In genomic region chr5:154714271-154714986, GRCh38 we compare ENCODE assay signal across 9 cellular contexts. TPM values are rescaled to one million over a fixed set of nuclear protein-coding genes. Genes with fewer than 3 reads are reported as not detected.
DNase-seq lines count a peak whose midpoint lies in the region; ATAC-seq, FAIRE-seq and TF ChIP-seq lines count a peak whose summit lies in the region.
"Had no signal": no experiment of that assay in that cellular context is flagged by ENCODE, and none has a peak within 500 bp of the region (broad histone marks: within the 10 kb centered on the region; RNA-seq: fewer than 3 reads in every experiment).

No MANE protein-coding gene starts in this region.

- 68% methylated on average over 10 of the region's 10 CpGs for WGBS in smooth muscle cell (ENCODE audit: low lambda C conversion rate)
- 55 to 63% methylated on average over 10 of the region's 10 CpGs for WGBS in lower leg skin, 2 donors

- H3K4me2 ChIP-seq in endothelial cell of umbilical vein (ENCODE audit: insufficient read depth, low read length) (peak overlapping the region; percentile 49), smooth muscle cell (peak overlapping the region; percentile 31)
- H3K4me2 ChIP-seq: BLaER1 had no signal

- peaks cover 11% of the 10 kb centered on the region for H3K4me1 ChIP-seq in endothelial cell of umbilical vein (ENCODE audit: control insufficient read depth, extremely low read depth, insufficient read depth, low read length)
- no peaks in the 10 kb centered on the region for H3K4me1 ChIP-seq in smooth muscle cell (ENCODE audit: low read depth)
- H3K4me1 ChIP-seq: BLaER1 had no signal

- H3K36me3 Mint-ChIP-seq in HFFc6 (ENCODE audit: low read depth): no peaks in the 10 kb centered on the region

- H3K4me3 Mint-ChIP-seq in HFFc6: peak overlapping the region; percentile 14; the same call in 1 of the 2 replicates

- H3K4me3 ChIP-seq in endothelial cell of umbilical vein (replicated peaks in 1 of 3; ENCODE audit: insufficient read depth in 1 of 3, low read depth in 1 of 3, low read length in 3 of 3) (no peak overlapping the region), smooth muscle cell (no peak overlapping the region), lower leg skin (ENCODE audit: low read depth, poor library complexity, severe bottlenecking) (no peak overlapping the region)
- H3K4me3 ChIP-seq: BLaER1 had no signal

- intact Hi-C loops in endothelial cell of umbilical vein (cut with micrococcal nuclease) (loop anchor here (2.0 kb wide), 1 partner anchor 60 kb away; no protein-coding TSS in a partner anchor), lower leg skin (cut with DNase I; ENCODE audit: low total_unique reads) (no loop called here)

- H3K36me3 ChIP-seq in endothelial cell of umbilical vein (ENCODE audit: control insufficient read depth in 2 of 2, extremely low read depth in 1 of 2, insufficient read depth in 2 of 2, low read length in 2 of 2): no peaks in the 10 kb centered on the region
- no peaks in the 10 kb centered on the region for H3K36me3 ChIP-seq in smooth muscle cell (ENCODE audit: low read depth)
- H3K36me3 ChIP-seq: BLaER1 had no signal

- no peak for TF ChIP-seq POLR2A in endothelial cell of umbilical vein (IDR thresholded peaks at IDR 0.05; ENCODE audit: low read depth, low read length)
- no peak for TF ChIP-seq POLR2A in lower leg skin (IDR thresholded peaks at IDR 0.05)

- no peaks in the 10 kb centered on the region for H3K79me2 ChIP-seq in endothelial cell of umbilical vein (ENCODE audit: control insufficient read depth, insufficient read depth, low read length)
- H3K79me2 ChIP-seq in smooth muscle cell (ENCODE audit: low read depth): no peaks in the 10 kb centered on the region

- peak overlapping the region; percentile 60 for H3K27ac Mint-ChIP-seq in HFFc6

- H3F3A ChIP-seq in smooth muscle cell (ENCODE audit: low read depth): no peaks in the 10 kb centered on the region

- DNase-seq in SIG-M5 treated with dmso at 0.1 percent for 504 hours (lab: John Stamatoyannopoulos, UW; ENCODE audit: unreplicated experiment): peak; percentile 28
- no peak for DNase-seq in SIG-M5 (lab: John Stamatoyannopoulos, UW)
- DNase-seq in HFFc6: no peak
- DNase-seq in NCI-H2196 treated with DMSO at 0.1 percent for 48 hours (lab: John Stamatoyannopoulos, UW; ENCODE audit: unreplicated experiment): peak; percentile 27
- DNase-seq in endothelial cell of umbilical vein (ENCODE audit: low read depth, low spot score): peak; percentile 64
- no peak for DNase-seq in smooth muscle cell (lab: John Stamatoyannopoulos, UW; ENCODE audit: unreplicated experiment)
- no peak for DNase-seq in lower leg skin (ENCODE audit: low spot score in 2 of 2)

- no peak for ATAC-seq in HG02970 (IDR thresholded peaks at IDR 0.05; ENCODE audit: low FRiP score, unreplicated experiment)

- no peaks in the 10 kb centered on the region for H3K27me3 ChIP-seq in endothelial cell of umbilical vein (ENCODE audit: control insufficient read depth in 2 of 2, insufficient read depth in 2 of 2, low read length in 2 of 2)
- H3K27me3 ChIP-seq in smooth muscle cell (ENCODE audit: low read depth): no peaks in the 10 kb centered on the region
- H3K27me3 ChIP-seq: BLaER1 had no signal

- dilution Hi-C loops in endothelial cell of umbilical vein (cut with MboI; ENCODE audit: extremely low pct_ligation_motif_present, low sequenced_read_pairs): no loop called here

- POLR2A ChIA-PET in endothelial cell of umbilical vein (lab: Charles Lee): no interaction called here

- H2AFZ ChIP-seq in endothelial cell of umbilical vein (ENCODE audit: low read depth, low read length): peak overlapping the region; percentile 73
- H2AFZ ChIP-seq in smooth muscle cell (ENCODE audit: low read depth): no peak overlapping the region

- H3K27me3 Mint-ChIP-seq in HFFc6 (ENCODE audit: insufficient read depth): peaks cover 2% of the 10 kb centered on the region; the same call in 1 of the 2 replicates

- TF ChIP-seq CTCF in HFFc6 (IDR thresholded peaks at IDR 0.05): no peak
- TF ChIP-seq CTCF in endothelial cell of umbilical vein (IDR thresholded peaks at IDR 0.05; ENCODE audit: extremely low read depth in 1 of 2, insufficient read depth in 1 of 2, low read depth in 1 of 2, low read length in 2 of 2): no peak
- TF ChIP-seq CTCF in smooth muscle cell (IDR thresholded peaks at IDR 0.05; ENCODE audit: borderline replicate concordance, insufficient read depth, poor library complexity, severe bottlenecking): no peak
- no peak for TF ChIP-seq CTCF in lower leg skin (IDR thresholded peaks at IDR 0.05)

- FAIRE-seq in endothelial cell of umbilical vein (lab: Jason Lieb, UNC): peak; percentile 46

- H3K9me3 Mint-ChIP-seq in HFFc6: no peaks in the 10 kb centered on the region

- H3K9me3 ChIP-seq in endothelial cell of umbilical vein (replicated peaks; ENCODE audit: control insufficient read depth, insufficient read depth, low read length) (no peaks in the 10 kb centered on the region), smooth muscle cell (replicated peaks; ENCODE audit: low read depth) (no peaks in the 10 kb centered on the region)
- H3K9me3 ChIP-seq: BLaER1 had no signal

- H3K27ac ChIP-seq in endothelial cell of umbilical vein (ENCODE audit: insufficient read depth, low read depth, low read length) (peak overlapping the region; percentile 25), smooth muscle cell (ENCODE audit: low read depth) (no peak overlapping the region)
- H3K27ac ChIP-seq: BLaER1 had no signal

- H3K4me1 Mint-ChIP-seq in HFFc6 (ENCODE audit: low read depth): peaks cover 40% of the 10 kb centered on the region

- CTCF ChIA-PET in endothelial cell of umbilical vein (lab: Charles Lee): interaction anchor here (0.8 to 2.7 kb wide), 7 partner anchors 11 to 194 kb away, joined by 3 to 8 read pairs (median 3); no protein-coding TSS in a partner anchor

- no peaks in the 10 kb centered on the region for H3K9me1 ChIP-seq in endothelial cell of umbilical vein (replicated peaks; ENCODE audit: control insufficient read depth, extremely low read depth, insufficient read depth, low read length)

- no peak overlapping the region for H3K9ac ChIP-seq in endothelial cell of umbilical vein (replicated peaks; ENCODE audit: extremely low read depth, insufficient read depth, low read length)
- no peak overlapping the region for H3K9ac ChIP-seq in smooth muscle cell (ENCODE audit: low read depth)
- H3K9ac ChIP-seq: BLaER1 had no signal

- BruUV-seq in endothelial cell of umbilical vein (replicated peaks; lab: Mats Ljungman, UMichigan): no TSS peak

- no peaks in the 10 kb centered on the region for H4K20me1 ChIP-seq in endothelial cell of umbilical vein (replicated peaks; ENCODE audit: control insufficient read depth, extremely low read depth, insufficient read depth, low read length)
- H4K20me1 ChIP-seq in smooth muscle cell (ENCODE audit: low read depth): no peaks in the 10 kb centered on the region
- H4K20me1 ChIP-seq: BLaER1 had no signal

TF ChIP-seq in endothelial cell of umbilical vein, 7 proteins besides CTCF, POLR2A, EP300 and RAD21:
- no peak for TF ChIP-seq MYC (IDR thresholded peaks at IDR 0.05; ENCODE audit: low read depth, low read length)
- no peak for TF ChIP-seq EZH2 (IDR thresholded peaks at IDR 0.05; ENCODE audit: borderline replicate concordance, low read depth, low read length, severe bottlenecking)
- TF ChIP-seq FOS (IDR thresholded peaks at IDR 0.05; ENCODE audit: borderline replicate concordance, insufficient read depth, low read length): no peak
- no peak for TF ChIP-seq POLR2AphosphoS5 (IDR thresholded peaks at IDR 0.05; ENCODE audit: insufficient read depth, low read depth, low read length)
- TF ChIP-seq GATA2 (IDR thresholded peaks at IDR 0.05; ENCODE audit: insufficient read depth, insufficient read length, low read depth, low read length): no peak
- no peak for TF ChIP-seq MAX (IDR thresholded peaks at IDR 0.05; ENCODE audit: insufficient read depth, insufficient read length)
- TF ChIP-seq JUN (IDR thresholded peaks at IDR 0.05; ENCODE audit: borderline replicate concordance, insufficient read depth, insufficient read length, low read depth): no peak

RNA-seq across cellular contexts. Expression of gene LARP1, which starts 40.7 kb away (rescaled TPM):
- 100 to 1,000 TPM; 204 to 228 (median 208) TPM for total RNA-seq in HFFc6 (2021; fragmentation: NEBNext Ultra II Directional; extraction: Animal tissue kit (Norgen Biotek cat#: 25700))
- total RNA-seq in endothelial cell of umbilical vein (227 and 252 TPM in 2 replicates), smooth muscle cell (44.1 and 44.9 TPM in 2 replicates), lower leg skin (100 to 1,000 TPM in 3 of 4 donors, 10 to 100 TPM in 1; 96.0 to 115 (median 104) TPM)
- polyA plus RNA-seq in endothelial cell of umbilical vein (57.1 and 70.4 TPM in 2 replicates), smooth muscle cell (31.3 and 47.4 TPM in 2 replicates)
- 74.0 and 83.1 TPM in 2 replicates for polyA plus RNA-seq in endothelial cell of umbilical vein (2011; cell fraction: cytosol; rRNA removed)
- polyA plus RNA-seq in endothelial cell of umbilical vein (2011; cell fraction: nucleus; rRNA removed): 155 and 162 TPM in 2 replicates
- polyA plus RNA-seq in endothelial cell of umbilical vein (2012): 86.8 and 99.9 TPM in 2 replicates
- 120 and 127 TPM in 2 replicates for polyA minus RNA-seq in endothelial cell of umbilical vein
- 87.9 TPM for polyA minus RNA-seq in endothelial cell of umbilical vein (2011; cell fraction: cytosol; rRNA and poly(A)+ RNA removed)
- polyA minus RNA-seq in endothelial cell of umbilical vein (2011; cell fraction: nucleus; rRNA and poly(A)+ RNA removed): 92.8 and 116 TPM in 2 replicates

Comparison
In these comparisons a context has a peak if more than half of its experiments do, and no peak if none do; other contexts are left out.
1. DNase-seq: peak in SIG-M5 treated with dmso at 0.1 percent for 504 hours (single experiment), NCI-H2196 treated with DMSO at 0.1 percent for 48 hours (single experiment) and endothelial cell of umbilical vein (single experiment); none in SIG-M5 (single experiment), HFFc6 (single experiment), smooth muscle cell (single experiment) and lower leg skin (0 of 2).